8 cellular contexts compared by ENCODE assay signal in genomic region chr10:15585303-15585715, GRCh38.
DNase-seq lines count a peak whose midpoint lies in the region; ATAC-seq and TF ChIP-seq lines count a peak whose summit lies in the region.

No MANE protein-coding gene starts in this region.

- ATAC-seq in foreskin keratinocyte: no peak
- ATAC-seq in HG03039 (IDR thresholded peaks at IDR 0.05; ENCODE audit: unreplicated experiment): no peak

- H3K4me3 ChIP-seq in AG04449 (ENCODE audit: low read depth, low read length) (no peak overlapping the region), HFF-Myc (replicated peaks; ENCODE audit: low read depth, low read length) (no peak overlapping the region)

- H3K27me3 ChIP-seq in foreskin keratinocyte: no peaks in the 10 kb centered on the region

- H3K36me3 Mint-ChIP-seq in activated CD4-positive, alpha-beta memory T cell treated with anti-CD3 and anti-CD28 coated beads for 36 hours: no peaks in the 10 kb centered on the region

- peaks cover 11% of the 10 kb centered on the region for H3K9me3 Mint-ChIP-seq in activated CD4-positive, alpha-beta memory T cell treated with anti-CD3 and anti-CD28 coated beads for 36 hours

- intact Hi-C loops in activated CD4-positive, alpha-beta memory T cell treated with anti-CD3 and anti-CD28 coated beads for 36 hours (cut with micrococcal nuclease): loop anchor here (10.0 kb wide), 2 partner anchors 139 to 239 kb away; no protein-coding TSS in a partner anchor

- H3K4me1 Mint-ChIP-seq in activated CD4-positive, alpha-beta memory T cell treated with anti-CD3 and anti-CD28 coated beads for 36 hours (ENCODE audit: low read depth): no peaks in the 10 kb centered on the region

- H3K27me3 Mint-ChIP-seq in activated CD4-positive, alpha-beta memory T cell treated with anti-CD3 and anti-CD28 coated beads for 36 hours: peaks cover 9% of the 10 kb centered on the region

- no peak overlapping the region for H3K27ac ChIP-seq in foreskin keratinocyte

- no peak for DNase-seq in AG04449 (ENCODE audit: low read depth, low spot score)
- DNase-seq in GM10266 (ENCODE audit: extremely low spot score): peak; percentile 50
- DNase-seq in HFF-Myc (ENCODE audit: extremely low read depth, low read depth): peak; percentile 24
- DNase-seq in NCI-H1105 treated with DMSO at 0.1 percent for 48 hours (lab: John Stamatoyannopoulos, UW): peak; percentile 44
- DNase-seq in activated CD4-positive, alpha-beta memory T cell treated with anti-CD3 and anti-CD28 coated beads for 36 hours: peak; percentile 61
- DNase-seq in foreskin keratinocyte: no peak
- peak; percentile 68 for DNase-seq in pons (ENCODE audit: low spot score)

- no peak overlapping the region for H3K4me3 Mint-ChIP-seq in activated CD4-positive, alpha-beta memory T cell treated with anti-CD3 and anti-CD28 coated beads for 36 hours

- no peaks in the 10 kb centered on the region for H3K4me1 ChIP-seq in foreskin keratinocyte

- peak; percentile 83 for TF ChIP-seq CTCF in AG04449 (IDR thresholded peaks at IDR 0.05; ENCODE audit: insufficient read depth, low read length, missing control alignments)
- peak; percentile 70 for TF ChIP-seq CTCF in GM10266 (IDR thresholded peaks at IDR 0.05; ENCODE audit: control insufficient read depth, insufficient read depth, low read depth, missing control alignments)
- peak; percentile 89 for TF ChIP-seq CTCF in HFF-Myc (IDR thresholded peaks at IDR 0.05; ENCODE audit: low read depth, low read length, missing control alignments)
- TF ChIP-seq CTCF in foreskin keratinocyte (conservative IDR thresholded peaks at IDR 0.05): peak; percentile 41

- CTCF ChIA-PET in AG04449 (lab: Yijun Ruan, JAX): interaction anchor here (0.6 to 5.5 kb wide), 50 partner anchors 8 to 302 kb away, joined by 3 to 50 read pairs (median 4); no protein-coding TSS in a partner anchor
- CTCF ChIA-PET in activated CD4-positive, alpha-beta memory T cell treated with anti-CD3 and anti-CD28 coated beads for 36 hours (lab: Charles Lee): interaction anchor here (0.6 to 0.9 kb wide), 4 partner anchors 8 to 1722 kb away, joined by 3 to 5 read pairs (median 4); no protein-coding TSS in a partner anchor

- H3K27ac Mint-ChIP-seq in activated CD4-positive, alpha-beta memory T cell treated with anti-CD3 and anti-CD28 coated beads for 36 hours: no peak overlapping the region

- POLR2A ChIA-PET in AG04449 (lab: Yijun Ruan, JAX): no interaction called here
- POLR2A ChIA-PET in activated CD4-positive, alpha-beta memory T cell treated with anti-CD3 and anti-CD28 coated beads for 36 hours (lab: Charles Lee): no interaction called here

Comparison
In these comparisons a context has a peak if more than half of its experiments do, and no peak if none do; other contexts are left out.
1. DNase-seq: peak in GM10266 (single experiment), HFF-Myc (single experiment), NCI-H1105 treated with DMSO at 0.1 percent for 48 hours (single experiment), activated CD4-positive, alpha-beta memory T cell treated with anti-CD3 and anti-CD28 coated beads for 36 hours (single experiment) and pons (single experiment); none in AG04449 (single experiment) and foreskin keratinocyte (0 of 2).
2. Peak in every context shown above with its lines, with median percentiles within 50 percentile points of each other: CTCF ChIP-seq.